Comparison of ENCODE assay signal across 23 cellular contexts in the genomic region with DNA sequence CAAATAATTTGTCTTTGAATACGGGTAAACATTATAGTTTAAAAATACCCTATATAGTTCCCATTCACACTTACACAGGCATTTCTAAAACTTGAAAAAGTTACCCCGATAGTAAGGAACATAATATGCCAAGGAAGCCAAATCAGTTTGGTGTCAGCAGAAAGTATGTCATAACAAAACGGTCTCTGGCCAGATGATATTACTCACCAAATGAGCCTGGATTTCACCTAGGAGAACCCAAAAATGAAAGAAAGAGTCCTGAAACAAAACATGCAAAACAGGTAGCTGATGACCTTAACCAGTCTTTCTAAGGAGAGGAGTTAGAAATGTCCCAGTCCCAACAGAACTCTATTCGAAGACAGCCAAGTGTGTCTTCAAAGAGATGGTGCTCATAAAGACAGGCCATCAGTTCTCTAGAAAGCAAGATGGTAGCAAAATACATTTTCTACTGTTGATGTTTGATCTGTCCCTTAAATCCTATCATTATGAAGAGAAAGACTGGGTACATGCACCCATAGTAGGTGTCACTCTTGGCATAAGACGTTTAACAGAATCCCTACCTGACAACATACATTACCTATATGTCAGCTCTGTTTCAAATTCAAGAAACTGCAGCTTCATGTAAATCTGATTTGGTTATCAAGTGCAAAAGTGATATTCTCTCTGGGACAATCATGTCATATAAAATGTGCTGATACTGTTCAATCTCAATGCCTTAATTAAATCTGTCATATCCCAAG.
DNase-seq lines count a peak whose midpoint lies in the region; ATAC-seq and TF ChIP-seq lines count a peak whose summit lies in the region.
"Had no signal": no experiment of that assay in that cellular context is flagged by ENCODE, and none has a peak within 500 bp of the region (broad histone marks: within the 10 kb centered on the region; RNA-seq: fewer than 3 reads in every experiment).

No MANE protein-coding gene starts in this region.

- no peak for TF ChIP-seq RAD21 in neural cell (conservative IDR thresholded peaks at IDR 0.05)

- H3K36me3 Mint-ChIP-seq in MCF 10A (ENCODE audit: insufficient read depth, unreplicated experiment), result no peaks in the 10 kb centered on the region

- TF ChIP-seq POLR2A in breast epithelium (IDR thresholded peaks at IDR 0.05), result no peak

- no peak for TF ChIP-seq CTCF in MCF 10A (IDR thresholded peaks at IDR 0.05; ENCODE audit: unreplicated experiment)
- no peak for TF ChIP-seq CTCF in breast epithelium (IDR thresholded peaks at IDR 0.05)
- TF ChIP-seq CTCF in PC-9 (conservative IDR thresholded peaks at IDR 0.05), result no peak
- TF ChIP-seq CTCF in neural cell (IDR thresholded peaks at IDR 0.05; ENCODE audit: poor library complexity, severe bottlenecking), result no peak

- H4K20me1 ChIP-seq in PC-9 (ENCODE audit: insufficient read depth), result no peaks in the 10 kb centered on the region
- H4K20me1 ChIP-seq in neural cell (ENCODE audit: insufficient read depth), result no peaks in the 10 kb centered on the region

- no TSS peak for BruUV-seq in MCF 10A (replicated peaks; lab: Mats Ljungman, UMichigan)
- BruUV-seq in PC-9 (replicated peaks; lab: Mats Ljungman, UMichigan), result no TSS peak

- POLR2A ChIA-PET in MCF 10A (lab: Yijun Ruan, JAX), result interaction anchor here (0.5 to 1.1 kb wide), 5 partner anchors 19 to 145 kb away, joined by 3 read pairs; no protein-coding TSS in a partner anchor
- POLR2A ChIA-PET in PC-9 (lab: Charles Lee; ENCODE audit: unreplicated experiment), result no interaction called here

- H3K4me1 ChIP-seq in breast epithelium, result peaks cover 0 to 10% of the 10 kb centered on the region in 2 donors
- H3K4me1 ChIP-seq in PC-9 (replicated peaks; ENCODE audit: insufficient read depth), result peaks cover 20% of the 10 kb centered on the region
- H3K4me1 ChIP-seq: Peyer's patch had no signal

- no peak overlapping the region for H3K9ac ChIP-seq in neural cell (ENCODE audit: low read length)
- H3K9ac ChIP-seq: SK-N-SH had no signal

- H3K79me2 ChIP-seq in PC-9 (ENCODE audit: low read depth) (no peaks in the 10 kb centered on the region), neural cell (replicated peaks; ENCODE audit: insufficient read depth, low read length) (peaks cover 24% of the 10 kb centered on the region)

- H3F3A ChIP-seq in PC-9 (ENCODE audit: insufficient read depth, low read depth) (peaks cover 8% of the 10 kb centered on the region; the same call in 1 of the 2 replicates), neural cell (ENCODE audit: insufficient read depth, low read length, poor library complexity, severe bottlenecking) (no peaks in the 10 kb centered on the region)

- no peaks in the 10 kb centered on the region for H3K27me3 Mint-ChIP-seq in MCF 10A (ENCODE audit: insufficient read depth, unreplicated experiment)
- H3K27me3 Mint-ChIP-seq: CD4-positive, alpha-beta T cell had no signal

- H3K4me2 ChIP-seq in PC-9, result no peak overlapping the region
- H3K4me2 ChIP-seq in neural cell (ENCODE audit: low read length), result no peak overlapping the region
- H3K4me2 ChIP-seq: SK-N-SH had no signal

- H3K27me3 ChIP-seq in breast epithelium (no peaks in the 10 kb centered on the region), PC-9 (ENCODE audit: insufficient read depth, low read depth) (no peaks in the 10 kb centered on the region), neural cell (ENCODE audit: insufficient read depth, low read depth, low read length) (no peaks in the 10 kb centered on the region)
- H3K27me3 ChIP-seq: MG63, Peyer's patch had no signal

- no peak overlapping the region for H3K27ac ChIP-seq in breast epithelium
- H3K27ac ChIP-seq in PC-9, result peak overlapping the region; percentile 67; the same call in 1 of the 2 replicates
- H3K27ac ChIP-seq in neural cell (ENCODE audit: low read length), result no peak overlapping the region
- H3K27ac ChIP-seq: 22Rv1, Peyer's patch had no signal

- H3K4me1 Mint-ChIP-seq in MCF 10A (ENCODE audit: insufficient read depth, unreplicated experiment), result peaks cover 31% of the 10 kb centered on the region

- TF ChIP-seq EP300 in neural cell (conservative IDR thresholded peaks at IDR 0.05; ENCODE audit: poor library complexity, severe bottlenecking), result peak; percentile 82

- H3K9me3 ChIP-seq in breast epithelium, result no peaks in the 10 kb centered on the region
- no peaks in the 10 kb centered on the region for H3K9me3 ChIP-seq in PC-9 (ENCODE audit: insufficient read depth, low read depth)
- H3K9me3 ChIP-seq in neural cell (ENCODE audit: low read length), result no peaks in the 10 kb centered on the region
- H3K9me3 ChIP-seq: BE2C, MG63, Peyer's patch, SK-N-SH had no signal

- H3K36me3 ChIP-seq in breast epithelium (no peaks in the 10 kb centered on the region), PC-9 (ENCODE audit: low read depth) (no peaks in the 10 kb centered on the region), neural cell (ENCODE audit: insufficient read depth, low read length) (no peaks in the 10 kb centered on the region)
- H3K36me3 ChIP-seq: BE2C, MG63, Peyer's patch had no signal

- H3K4me3 ChIP-seq in breast epithelium, result no peak overlapping the region
- no peak overlapping the region for H3K4me3 ChIP-seq in PC-9
- H3K4me3 ChIP-seq in neural cell (ENCODE audit: low read length), result peak overlapping the region; percentile 12
- H3K4me3 ChIP-seq: MG63, Peyer's patch had no signal

- DNase-seq in MCF 10A (ENCODE audit: unreplicated experiment) (peak; percentile 34), breast epithelium (ENCODE audit: low spot score in 2 of 2) (no peak), PC-9 (no peak), NCI-H446 (lab: John Stamatoyannopoulos, UW) (no peak), HK-2 (ENCODE audit: unreplicated experiment) (no peak), GM19240 (ENCODE audit: insufficient read length, low spot score) (no peak)
- DNase-seq: BE2C; Calu3; CD4-positive, alpha-beta T cell; DND-41; H7; MG63; NCI-H1092; NCI-H146; NCI-H2081; NCI-H510A; NCI-H774; Peyer's patch; SK-N-SH had no signal

- H3K4me3 Mint-ChIP-seq in MCF 10A (ENCODE audit: unreplicated experiment), result peak overlapping the region; percentile 8
- H3K4me3 Mint-ChIP-seq: CD4-positive, alpha-beta T cell had no signal

- H3K27ac Mint-ChIP-seq in MCF 10A (ENCODE audit: low read depth, unreplicated experiment), result peak overlapping the region; percentile 67
- H3K27ac Mint-ChIP-seq: CD4-positive, alpha-beta T cell had no signal

- no peaks in the 10 kb centered on the region for H3K9me3 Mint-ChIP-seq in MCF 10A (ENCODE audit: unreplicated experiment)

- H2AFZ ChIP-seq in PC-9 (no peak overlapping the region), neural cell (ENCODE audit: low read depth, low read length) (no peak overlapping the region)

- no peaks in the 10 kb centered on the region for H3K9me2 ChIP-seq in PC-9 (ENCODE audit: insufficient read depth)
- H3K9me2 ChIP-seq in neural cell (ENCODE audit: insufficient read depth, low read length), result no peaks in the 10 kb centered on the region
- H3K9me2 ChIP-seq: SK-N-SH had no signal

- CTCF ChIA-PET in MCF 10A (lab: Yijun Ruan, JAX) (interaction anchor here (0.6 to 1.0 kb wide), 2 partner anchors 55 to 179 kb away, joined by 3 read pairs; no protein-coding TSS in a partner anchor), PC-9 (lab: Charles Lee) (no interaction called here)

- peak; percentile 68 for ATAC-seq in GM19395 (IDR thresholded peaks at IDR 0.05; ENCODE audit: unreplicated experiment)
- ATAC-seq: Right ventricle myocardium inferior had no signal

- intact Hi-C loops in MCF 10A (cut with micrococcal nuclease) (no loop called here), breast epithelium (cut with DNase I; ENCODE audit: low total_unique reads) (no loop called here), PC-9 (cut with micrococcal nuclease; ENCODE audit: unreplicated experiment) (loop anchor here (10.0 kb wide), 1 partner anchor 190 kb away; no protein-coding TSS in a partner anchor)

TF ChIP-seq in neural cell, 6 proteins besides CTCF, POLR2A, EP300 and RAD21:
- TF ChIP-seq EZH2 (IDR thresholded peaks at IDR 0.05; ENCODE audit: borderline replicate concordance, insufficient read depth, low read length, poor library complexity, severe bottlenecking), result no peak
- TF ChIP-seq POLR2AphosphoS5 (IDR thresholded peaks at IDR 0.05), result peak; percentile 58
- no peak for TF ChIP-seq MXI1 (conservative IDR thresholded peaks at IDR 0.05; ENCODE audit: poor library complexity, severe bottlenecking)
